In genomic region chr1:153260473-153260979, GRCh38 we compare ENCODE assay signal across 11 cellular contexts. TPM values are rescaled to one million over a fixed set of nuclear protein-coding genes. Genes with fewer than 3 reads are reported as not detected.
DNase-seq lines count a peak whose midpoint lies in the region; ATAC-seq, FAIRE-seq and TF ChIP-seq lines count a peak whose summit lies in the region.
"Had no signal": no experiment of that assay in that cellular context is flagged by ENCODE, and none has a peak within 500 bp of the region (broad histone marks: within the 10 kb centered on the region; RNA-seq: fewer than 3 reads in every experiment).

No MANE protein-coding gene starts in this region.

- H3K36me3 ChIP-seq in endothelial cell of umbilical vein (ENCODE audit: control insufficient read depth in 2 of 2, extremely low read depth in 1 of 2, insufficient read depth in 2 of 2, low read length in 2 of 2): no peaks in the 10 kb centered on the region
- H3K36me3 ChIP-seq in Caco-2 (ENCODE audit: control insufficient read depth, insufficient read depth, low read length): no peaks in the 10 kb centered on the region

- no peaks in the 10 kb centered on the region for H4K20me1 ChIP-seq in endothelial cell of umbilical vein (replicated peaks; ENCODE audit: control insufficient read depth, extremely low read depth, insufficient read depth, low read length)

- no peaks in the 10 kb centered on the region for H3K9me3 Mint-ChIP-seq in Caco-2 (ENCODE audit: unreplicated experiment)

- no peak for FAIRE-seq in endothelial cell of umbilical vein (lab: Jason Lieb, UNC)

- H3K27me3 Mint-ChIP-seq in Caco-2 (ENCODE audit: insufficient read depth, unreplicated experiment): peaks cover 21% of the 10 kb centered on the region

- H3K4me3 Mint-ChIP-seq in Caco-2 (ENCODE audit: unreplicated experiment): no peak overlapping the region

- POLR2A ChIA-PET in endothelial cell of umbilical vein (lab: Charles Lee) (no interaction called here), Caco-2 (lab: Charles Lee) (no interaction called here)

- BruUV-seq in endothelial cell of umbilical vein (replicated peaks; lab: Mats Ljungman, UMichigan): no TSS peak
- no TSS peak for BruUV-seq in Caco-2 (replicated peaks; lab: Mats Ljungman, UMichigan)

- DNase-seq in NCI-H748 (lab: John Stamatoyannopoulos, UW; ENCODE audit: unreplicated experiment): peak; percentile 36
- DNase-seq in NCI-H748 treated with DMSO at 0.1 percent for 48 hours (lab: John Stamatoyannopoulos, UW): no peak
- no peak for DNase-seq in endothelial cell of umbilical vein (ENCODE audit: low read depth, low spot score)
- DNase-seq in stimulated activated naive CD8-positive, alpha-beta T cell treated with anti-CD3 and anti-CD28 coated beads, Interleukin-15, Interleukin-2, amounts not matched to agents 100 U/mL and 50 U/mL, for 24 hours: peak; percentile 22
- DNase-seq in NCI-H526 treated with DMSO at 0.1 percent for 48 hours (lab: John Stamatoyannopoulos, UW): no peak
- DNase-seq in Caco-2: no peak

- H3K27me3 ChIP-seq in endothelial cell of umbilical vein (ENCODE audit: control insufficient read depth in 2 of 2, insufficient read depth in 2 of 2, low read length in 2 of 2) (peaks cover 36 to 53% of the 10 kb centered on the region in 2 experiments), Caco-2 (replicated peaks; ENCODE audit: control insufficient read depth, insufficient read depth, low read length) (no peaks in the 10 kb centered on the region; the same call in 1 of the 2 replicates)

- H3K36me3 Mint-ChIP-seq in Caco-2 (ENCODE audit: insufficient read depth, unreplicated experiment): no peaks in the 10 kb centered on the region

- ATAC-seq in SK-N-SH treated with all-trans-retinoic acid at 6 μM for 48 hours (peak; percentile 36), GM18502 (IDR thresholded peaks at IDR 0.05; ENCODE audit: poor library complexity, unreplicated experiment) (no peak)
- ATAC-seq in stimulated activated naive CD8-positive, alpha-beta T cell treated with anti-CD3 and anti-CD28 coated beads, Interleukin-15, Interleukin-2, amounts not matched to agents 100 U/mL and 50 U/mL, for 24 hours: peak; percentile 25

- intact Hi-C loops in endothelial cell of umbilical vein (cut with micrococcal nuclease) (no loop called here), Caco-2 (cut with micrococcal nuclease; ENCODE audit: unreplicated experiment) (no loop called here)

- H3K4me1 Mint-ChIP-seq in Caco-2 (ENCODE audit: low read depth, unreplicated experiment): no peaks in the 10 kb centered on the region

- H3K27ac Mint-ChIP-seq in Caco-2 (ENCODE audit: unreplicated experiment): no peak overlapping the region

- no peaks in the 10 kb centered on the region for H3K9me3 ChIP-seq in endothelial cell of umbilical vein (replicated peaks; ENCODE audit: control insufficient read depth, insufficient read depth, low read length)
- no peaks in the 10 kb centered on the region for H3K9me3 ChIP-seq in Caco-2

- TF ChIP-seq CTCF in endothelial cell of umbilical vein (IDR thresholded peaks at IDR 0.05; ENCODE audit: extremely low read depth in 1 of 2, insufficient read depth in 1 of 2, low read depth in 1 of 2, low read length in 2 of 2): no peak
- TF ChIP-seq CTCF in Caco-2 (IDR thresholded peaks at IDR 0.05; ENCODE audit: insufficient read depth in 1 of 2, low read depth in 1 of 2, low read length in 1 of 2, severe bottlenecking in 1 of 2, unreplicated experiment in 1 of 2): no peak

- H3K4me2 ChIP-seq in endothelial cell of umbilical vein (ENCODE audit: insufficient read depth, low read length): no peak overlapping the region

- dilution Hi-C loops in endothelial cell of umbilical vein (cut with MboI; ENCODE audit: extremely low pct_ligation_motif_present, low sequenced_read_pairs): no loop called here

- H3K4me3 ChIP-seq in endothelial cell of umbilical vein (replicated peaks in 1 of 3; ENCODE audit: insufficient read depth in 1 of 3, low read depth in 1 of 3, low read length in 3 of 3) (no peak overlapping the region), Caco-2 (ENCODE audit: low read depth, low read length) (no peak overlapping the region)

- H3K4me1 ChIP-seq in endothelial cell of umbilical vein (ENCODE audit: control insufficient read depth, extremely low read depth, insufficient read depth, low read length) (no peaks in the 10 kb centered on the region), Caco-2 (no peaks in the 10 kb centered on the region)

- H2AFZ ChIP-seq in endothelial cell of umbilical vein (ENCODE audit: low read depth, low read length): no peak overlapping the region

- no peak overlapping the region for H3K9ac ChIP-seq in endothelial cell of umbilical vein (replicated peaks; ENCODE audit: extremely low read depth, insufficient read depth, low read length)

- no peaks in the 10 kb centered on the region for H3K79me2 ChIP-seq in endothelial cell of umbilical vein (ENCODE audit: control insufficient read depth, insufficient read depth, low read length)

- no peak for TF ChIP-seq POLR2A in endothelial cell of umbilical vein (IDR thresholded peaks at IDR 0.05; ENCODE audit: low read depth, low read length)

- no peak overlapping the region for H3K27ac ChIP-seq in endothelial cell of umbilical vein (ENCODE audit: insufficient read depth, low read depth, low read length)

- peaks cover 2% of the 10 kb centered on the region for H3K9me1 ChIP-seq in endothelial cell of umbilical vein (replicated peaks; ENCODE audit: control insufficient read depth, extremely low read depth, insufficient read depth, low read length)

- CTCF ChIA-PET in endothelial cell of umbilical vein (lab: Charles Lee): no interaction called here
- CTCF ChIA-PET in Caco-2 (lab: Charles Lee): no interaction called here

TF ChIP-seq in SK-N-SH treated with all-trans-retinoic acid at 6 μM for 48 hours, 23 proteins besides CTCF, POLR2A, EP300 and RAD21 (continues in another document):
- no peak for TF ChIP-seq GLIS3 (CRISPR knock-in tag; IDR thresholded peaks at IDR 0.05)

TF ChIP-seq in endothelial cell of umbilical vein, 7 proteins besides CTCF, POLR2A, EP300 and RAD21:
- TF ChIP-seq MYC (IDR thresholded peaks at IDR 0.05; ENCODE audit: low read depth, low read length): no peak
- peak; percentile 93 for TF ChIP-seq EZH2 (IDR thresholded peaks at IDR 0.05; ENCODE audit: borderline replicate concordance, low read depth, low read length, severe bottlenecking)

RNA-seq across cellular contexts. Expression of gene LORICRIN, which starts 1.0 kb away (rescaled TPM):
- total RNA-seq in endothelial cell of umbilical vein (not detected in 2 replicates), Caco-2 (2022) (not detected in 2 replicates)
- not detected in 2 replicates for polyA plus RNA-seq in endothelial cell of umbilical vein
- polyA plus RNA-seq in endothelial cell of umbilical vein (2011; cell fraction: cytosol; rRNA removed): not detected in 2 replicates
- not detected in 2 replicates for polyA plus RNA-seq in endothelial cell of umbilical vein (2011; cell fraction: nucleus; rRNA removed)
- not detected in 2 replicates for polyA plus RNA-seq in endothelial cell of umbilical vein (2012)
- not detected in 2 replicates for polyA minus RNA-seq in endothelial cell of umbilical vein
- polyA minus RNA-seq in endothelial cell of umbilical vein (2011; cell fraction: cytosol; rRNA and poly(A)+ RNA removed): not detected
- not detected in 2 replicates for polyA minus RNA-seq in endothelial cell of umbilical vein (2011; cell fraction: nucleus; rRNA and poly(A)+ RNA removed)
- total RNA-seq: HT1080, kidney epithelial cell, SK-MEL-5 had no signal

RNA-seq across cellular contexts. Expression of gene PRR9, which starts 43.1 kb away (rescaled TPM):
- total RNA-seq in endothelial cell of umbilical vein: not detected in 2 replicates
- polyA plus RNA-seq in endothelial cell of umbilical vein: not detected in 2 replicates
- polyA plus RNA-seq in endothelial cell of umbilical vein (2011; cell fraction: cytosol; rRNA removed): not detected in 2 replicates
- not detected in 2 replicates for polyA plus RNA-seq in endothelial cell of umbilical vein (2011; cell fraction: nucleus; rRNA removed)
- not detected in 2 replicates for polyA plus RNA-seq in endothelial cell of umbilical vein (2012)
- not detected in 2 replicates for polyA minus RNA-seq in endothelial cell of umbilical vein
- not detected for polyA minus RNA-seq in endothelial cell of umbilical vein (2011; cell fraction: cytosol; rRNA and poly(A)+ RNA removed)
- polyA minus RNA-seq in endothelial cell of umbilical vein (2011; cell fraction: nucleus; rRNA and poly(A)+ RNA removed): not detected in 2 replicates
- total RNA-seq in Caco-2 (2022): 0.88 TPM in 1 of 2 replicates, not detected in the other
- total RNA-seq: kidney epithelial cell, SK-MEL-5 had no signal

RNA-seq across cellular contexts. Expression of gene PGLYRP3, which starts 52.2 kb away (rescaled TPM):
- not detected in 2 replicates for total RNA-seq in endothelial cell of umbilical vein
- not detected in 2 replicates for polyA plus RNA-seq in endothelial cell of umbilical vein
- not detected in 2 replicates for polyA plus RNA-seq in endothelial cell of umbilical vein (2011; cell fraction: cytosol; rRNA removed)
- not detected in 2 replicates for polyA plus RNA-seq in endothelial cell of umbilical vein (2011; cell fraction: nucleus; rRNA removed)
- not detected in 2 replicates for polyA plus RNA-seq in endothelial cell of umbilical vein (2012)
- polyA minus RNA-seq in endothelial cell of umbilical vein: not detected in 2 replicates
- polyA minus RNA-seq in endothelial cell of umbilical vein (2011; cell fraction: cytosol; rRNA and poly(A)+ RNA removed): not detected
- not detected in 2 replicates for polyA minus RNA-seq in endothelial cell of umbilical vein (2011; cell fraction: nucleus; rRNA and poly(A)+ RNA removed)
- total RNA-seq in Caco-2 (2022): not detected in 2 replicates
- total RNA-seq: HT1080, kidney epithelial cell, SK-MEL-5 had no signal

RNA-seq across cellular contexts. Expression of gene LELP1, which starts 57.3 kb away (rescaled TPM):
- not detected in 2 replicates for total RNA-seq in endothelial cell of umbilical vein
- not detected in 2 replicates for polyA plus RNA-seq in endothelial cell of umbilical vein
- polyA plus RNA-seq in endothelial cell of umbilical vein (2011; cell fraction: cytosol; rRNA removed): not detected in 2 replicates
- polyA plus RNA-seq in endothelial cell of umbilical vein (2011; cell fraction: nucleus; rRNA removed): not detected in 2 replicates
- not detected in 2 replicates for polyA plus RNA-seq in endothelial cell of umbilical vein (2012)
- polyA minus RNA-seq in endothelial cell of umbilical vein: not detected in 2 replicates
- not detected for polyA minus RNA-seq in endothelial cell of umbilical vein (2011; cell fraction: cytosol; rRNA and poly(A)+ RNA removed)
- not detected in 2 replicates for polyA minus RNA-seq in endothelial cell of umbilical vein (2011; cell fraction: nucleus; rRNA and poly(A)+ RNA removed)
- total RNA-seq in Caco-2 (2022): not detected in 2 replicates
- total RNA-seq: HT1080, kidney epithelial cell, SK-MEL-5 had no signal

Comparison
In these comparisons a context has a peak if more than half of its experiments do, and no peak if none do; other contexts are left out.
1. DNase-seq: peak in NCI-H748 (single experiment) and stimulated activated naive CD8-positive, alpha-beta T cell treated with anti-CD3 and anti-CD28 coated beads, Interleukin-15, Interleukin-2, amounts not matched to agents 100 U/mL and 50 U/mL, for 24 hours (single experiment); none in NCI-H748 treated with DMSO at 0.1 percent for 48 hours (single experiment), endothelial cell of umbilical vein (single experiment), NCI-H526 treated with DMSO at 0.1 percent for 48 hours (single experiment) and Caco-2 (0 of 2).